Comparison of ENCODE assay signal across 10 cellular contexts in genomic region chr3:127674793-127675189, GRCh38. TPM values are rescaled to one million over a fixed set of nuclear protein-coding genes. Genes with fewer than 3 reads are reported as not detected.
DNase-seq lines count a peak whose midpoint lies in the region; ATAC-seq and TF ChIP-seq lines count a peak whose summit lies in the region.
"Had no signal": no experiment of that assay in that cellular context is flagged by ENCODE, and none has a peak within 500 bp of the region (broad histone marks: within the 10 kb centered on the region; RNA-seq: fewer than 3 reads in every experiment).

No MANE protein-coding gene starts in this region.

- H3K27me3 ChIP-seq in sigmoid colon: no peaks in the 10 kb centered on the region

- intact Hi-C loops in activated B cell treated with CpG ODN at 0.5 μM for 24 hours (cut with micrococcal nuclease): loop anchor here (5.0 kb wide), 4 partner anchors 97 to 1757 kb away; partner anchors contain the start of genes MGLL and ZXDC
- intact Hi-C loops in sigmoid colon (cut with DNase I): loop anchor here (5.0 kb wide), 3 partner anchors 77 to 378 kb away; partner anchors contain the start of genes MCM2, MGLL and SEC61A1

- H3K36me3 ChIP-seq in sigmoid colon: peaks cover 9 to 51% (median 18%) of the 10 kb centered on the region in 4 donors

- H3K4me1 Mint-ChIP-seq in activated B cell treated with CpG ODN at 0.5 μM for 24 hours: peaks cover 20% of the 10 kb centered on the region

- no peaks in the 10 kb centered on the region for H3K9me3 ChIP-seq in sigmoid colon

- TF ChIP-seq POLR2A in sigmoid colon (IDR thresholded peaks at IDR 0.05): no peak

- POLR2A ChIA-PET in activated B cell treated with CpG ODN at 0.5 μM for 24 hours (lab: Charles Lee): no interaction called here
- POLR2A ChIA-PET in HEK293T (lab: Yijun Ruan, JAX): no interaction called here

- H3K9me3 Mint-ChIP-seq in activated B cell treated with CpG ODN at 0.5 μM for 24 hours: no peaks in the 10 kb centered on the region
- H3K9me3 Mint-ChIP-seq: H9 had no signal

- peaks cover 0 to 34% (median 27%) of the 10 kb centered on the region in 4 donors for H3K4me1 ChIP-seq in sigmoid colon

- WGBS in sigmoid colon, 2 donors: 86 to 92% methylated on average over 8 of the region's 8 CpGs

- TF ChIP-seq CTCF in activated B cell treated with CpG ODN at 0.5 μM for 24 hours (IDR thresholded peaks at IDR 0.05) (no peak), sigmoid colon (IDR thresholded peaks at IDR 0.05) (no peak)

- H3K4me3 Mint-ChIP-seq in activated B cell treated with CpG ODN at 0.5 μM for 24 hours: peak overlapping the region; percentile 21

- no peak overlapping the region for H3K27ac Mint-ChIP-seq in activated B cell treated with CpG ODN at 0.5 μM for 24 hours

- CTCF ChIA-PET in activated B cell treated with CpG ODN at 0.5 μM for 24 hours (lab: Charles Lee) (interaction anchor here (1.5 kb wide), 1 partner anchor 100 kb away, joined by 3 read pairs; no protein-coding TSS in a partner anchor), HEK293T (lab: Yijun Ruan, JAX) (no interaction called here)

- H3K4me3 ChIP-seq in sigmoid colon: no peak overlapping the region

- peak; percentile 52 for DNase-seq in activated CD8-positive, alpha-beta memory T cell treated with anti-CD3 and anti-CD28 coated beads for 24 hours
- DNase-seq in activated CD8-positive, alpha-beta memory T cell treated with anti-CD3 and anti-CD28 coated beads, Interleukin-2, amount 50 U/mL, for 4 hours: no peak
- DNase-seq in activated B cell treated with CpG ODN at 0.5 μM for 24 hours (peak; percentile 7), left lobe of liver (ENCODE audit: low spot score) (peak; percentile 27), sigmoid colon (peak; percentile 44), HEK293T (ENCODE audit: extremely low spot score) (no peak), NCI-H128 (lab: John Stamatoyannopoulos, UW; ENCODE audit: unreplicated experiment) (no peak)
- DNase-seq: EL had no signal

- TF ChIP-seq EP300 in sigmoid colon (IDR thresholded peaks at IDR 0.05): no peak

- ATAC-seq in activated B cell treated with CpG ODN at 0.5 μM for 24 hours (ENCODE audit: low read depth): no peak
- no peak for ATAC-seq in left lobe of liver
- no peak for ATAC-seq in HG03342 (IDR thresholded peaks at IDR 0.05; ENCODE audit: unreplicated experiment)

- H3K36me3 Mint-ChIP-seq in activated B cell treated with CpG ODN at 0.5 μM for 24 hours (ENCODE audit: low read depth): peaks cover 34% of the 10 kb centered on the region

- H3K27ac ChIP-seq in sigmoid colon: no peak overlapping the region

- no peaks in the 10 kb centered on the region for H3K27me3 Mint-ChIP-seq in activated B cell treated with CpG ODN at 0.5 μM for 24 hours

TF ChIP-seq in HEK293T, 16 proteins besides CTCF, POLR2A, EP300 and RAD21:
- TF ChIP-seq L3MBTL2 (conservative IDR thresholded peaks at IDR 0.05): no peak
- no peak for TF ChIP-seq NFRKB (IDR thresholded peaks at IDR 0.05)
- no peak for TF ChIP-seq PKNOX1 (IDR thresholded peaks at IDR 0.05)
- no peak for TF ChIP-seq FOXA1 (IDR thresholded peaks at IDR 0.05)
- TF ChIP-seq FOXK2 (IDR thresholded peaks at IDR 0.05): no peak
- TF ChIP-seq BHLHE40 (IDR thresholded peaks at IDR 0.05; ENCODE audit: borderline replicate concordance): no peak
- TF ChIP-seq ZNF384 (IDR thresholded peaks at IDR 0.05): no peak
- no peak for TF ChIP-seq ARNT (IDR thresholded peaks at IDR 0.05)
- no peak for TF ChIP-seq SP1 (IDR thresholded peaks at IDR 0.05)
- no peak for TF ChIP-seq CTBP1 (IDR thresholded peaks at IDR 0.05; ENCODE audit: borderline replicate concordance)
- TF ChIP-seq SUZ12 (IDR thresholded peaks at IDR 0.05): no peak
- TF ChIP-seq TARDBP (IDR thresholded peaks at IDR 0.05): no peak
- TF ChIP-seq FOXM1 (IDR thresholded peaks at IDR 0.05; ENCODE audit: borderline replicate concordance): no peak
- TF ChIP-seq ELF4 (IDR thresholded peaks at IDR 0.05): no peak
- TF ChIP-seq LEF1 (IDR thresholded peaks at IDR 0.05; ENCODE audit: borderline replicate concordance): no peak

RNA-seq across cellular contexts. Expression of gene ABTB1, which starts 2.0 kb away (rescaled TPM):
- total RNA-seq in activated B cell treated with CpG ODN at 0.5 μM for 24 hours (36.1 and 42.0 TPM in 2 replicates), left lobe of liver (16.3 TPM), sigmoid colon (10 to 100 TPM; 33.5 to 75.3 (median 49.1) TPM)
- 10 to 100 TPM; 18.0 to 36.5 (median 24.6) TPM for polyA plus RNA-seq in sigmoid colon

RNA-seq across cellular contexts. Expression of gene PODXL2, which starts 45.8 kb away (rescaled TPM):
- total RNA-seq in activated B cell treated with CpG ODN at 0.5 μM for 24 hours: 3.3 and 3.7 TPM in 2 replicates
- 1.5 TPM for total RNA-seq in left lobe of liver
- 1 to 10 TPM; 2.0 to 4.3 (median 2.4) TPM for total RNA-seq in sigmoid colon
- 10 to 100 TPM in 1 of 3 donors, 1 to 10 TPM in 2; 2.5 to 16.7 (median 3.0) TPM for polyA plus RNA-seq in sigmoid colon

Comparison
In these comparisons a context has a peak if more than half of its experiments do, and no peak if none do; other contexts are left out.
1. DNase-seq: peak in activated CD8-positive, alpha-beta memory T cell treated with anti-CD3 and anti-CD28 coated beads for 24 hours (single experiment), activated B cell treated with CpG ODN at 0.5 μM for 24 hours (single experiment), left lobe of liver (single experiment) and sigmoid colon (single experiment); none in activated CD8-positive, alpha-beta memory T cell treated with anti-CD3 and anti-CD28 coated beads, Interleukin-2, amount 50 U/mL, for 4 hours (single experiment), HEK293T (single experiment) and NCI-H128 (single experiment).